ENCODE assay signal across 11 cellular contexts in the genomic region with DNA sequence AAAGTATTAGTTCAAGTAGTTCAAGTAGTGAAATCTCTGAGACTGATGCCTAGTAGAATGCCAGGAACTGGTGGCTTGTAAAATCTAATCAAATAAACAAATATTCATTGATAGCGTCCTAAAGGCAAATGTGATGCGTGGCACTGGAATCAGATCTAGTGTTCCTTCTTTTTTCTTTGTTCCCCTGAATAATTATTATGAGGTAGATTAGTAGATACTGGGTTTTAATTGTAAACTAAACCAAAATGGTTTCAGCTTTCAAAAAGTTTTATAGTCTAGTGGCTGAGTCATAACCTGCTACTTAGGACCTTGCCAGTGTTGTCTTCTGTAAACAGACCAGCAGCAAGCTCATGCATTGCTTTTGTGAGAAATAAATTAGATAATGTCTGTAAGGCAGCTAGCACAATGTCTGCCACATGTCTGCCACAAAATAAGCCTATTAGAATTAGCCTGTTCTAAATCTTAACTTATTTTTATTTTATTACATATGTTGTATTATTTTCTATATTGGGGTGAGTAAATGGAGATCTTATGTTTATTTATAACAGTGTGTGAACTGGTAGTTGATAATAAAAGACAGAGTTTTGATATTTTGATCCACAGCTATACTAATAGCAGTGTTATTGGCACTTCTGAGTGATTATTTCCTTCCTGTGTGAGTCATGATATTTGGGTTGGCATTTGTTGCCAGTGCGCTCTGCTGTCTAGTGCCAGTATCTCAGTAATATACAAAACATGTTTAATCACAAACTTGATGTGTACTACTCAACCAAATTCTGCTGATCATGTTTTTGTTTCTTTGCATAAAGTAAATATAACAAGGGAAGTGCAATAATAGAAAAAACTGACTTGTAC.
DNase-seq lines count a peak whose midpoint lies in the region; ATAC-seq and TF ChIP-seq lines count a peak whose summit lies in the region.
"Had no signal": no experiment of that assay in that cellular context is flagged by ENCODE, and none has a peak within 500 bp of the region (broad histone marks: within the 10 kb centered on the region; RNA-seq: fewer than 3 reads in every experiment).

No MANE protein-coding gene starts in this region.

- H3K27me3 Mint-ChIP-seq in activated T-helper 1 cell treated with anti-CD3 and anti-CD28 coated beads, Interleukin-12 subunit alpha, Interleukin-12 subunit beta, Interleukin-2, Interleukin-4 antibody, amounts not matched to agents 30 ng/mL and 10 ng/mL and 1 ng/mL, durations not matched to agents 14 hours and 24 hours and 36 hours (ENCODE audit: insufficient read depth) = no peaks in the 10 kb centered on the region
- no peaks in the 10 kb centered on the region for H3K27me3 Mint-ChIP-seq in activated T-helper 2 cell treated with anti-CD3 and anti-CD28 coated beads, Interferon-gamma antibody, Interleukin-2, Interleukin-4, amounts not matched to agents 10 μg/mL and 5 μg/mL and 100 μg/mL, durations not matched to agents 14 hours and 24 hours and 36 hours (ENCODE audit: low read depth)
- H3K27me3 Mint-ChIP-seq: activated B cell treated with CpG ODN at 0.5 μM for 24 hours; dendritic cell treated with granulocyte-macrophage colony-stimulating factor and Interleukin-4, amounts not matched to agents 40 ng/mL and 50 ng/mL, for 4 days; stimulated activated naive CD8-positive, alpha-beta T cell treated with anti-CD3 and anti-CD28 coated beads, Interleukin-15, Interleukin-2, amounts not matched to agents 100 ng/mL and 50 ng/mL, for 24 hours had no signal

- no peaks in the 10 kb centered on the region for H3K27me3 ChIP-seq in RWPE2 (ENCODE audit: insufficient read depth, poor library complexity, severe bottlenecking)

- intact Hi-C loops in activated T-helper 1 cell treated with anti-CD3 and anti-CD28 coated beads, Interleukin-12 subunit alpha, Interleukin-12 subunit beta, Interleukin-2, Interleukin-4 antibody, amounts not matched to agents 30 ng/mL and 10 ng/mL and 1 ng/mL, durations not matched to agents 14 hours and 24 hours and 36 hours (cut with micrococcal nuclease) = no loop called here
- intact Hi-C loops in activated T-helper 2 cell treated with anti-CD3 and anti-CD28 coated beads, Interferon-gamma antibody, Interleukin-2, Interleukin-4, amounts not matched to agents 10 μg/mL and 5 μg/mL and 100 μg/mL, durations not matched to agents 14 hours and 24 hours and 36 hours (cut with micrococcal nuclease) = no loop called here

- ATAC-seq in RWPE2 (ENCODE audit: low read depth) = peak; percentile 88

- H3K4me1 Mint-ChIP-seq in activated T-helper 1 cell treated with anti-CD3 and anti-CD28 coated beads, Interleukin-12 subunit alpha, Interleukin-12 subunit beta, Interleukin-2, Interleukin-4 antibody, amounts not matched to agents 30 ng/mL and 10 ng/mL and 1 ng/mL, durations not matched to agents 14 hours and 24 hours and 36 hours (ENCODE audit: low read depth) = no peaks in the 10 kb centered on the region
- peaks cover 6% of the 10 kb centered on the region for H3K4me1 Mint-ChIP-seq in activated T-helper 2 cell treated with anti-CD3 and anti-CD28 coated beads, Interferon-gamma antibody, Interleukin-2, Interleukin-4, amounts not matched to agents 10 μg/mL and 5 μg/mL and 100 μg/mL, durations not matched to agents 14 hours and 24 hours and 36 hours (ENCODE audit: low read depth)

- peak overlapping the region; percentile 69 for H3K27ac ChIP-seq in RWPE2 (ENCODE audit: poor library complexity, severe bottlenecking)

- H3K4me3 Mint-ChIP-seq in activated T-helper 1 cell treated with anti-CD3 and anti-CD28 coated beads, Interleukin-12 subunit alpha, Interleukin-12 subunit beta, Interleukin-2, Interleukin-4 antibody, amounts not matched to agents 30 ng/mL and 10 ng/mL and 1 ng/mL, durations not matched to agents 14 hours and 24 hours and 36 hours = no peak overlapping the region
- H3K4me3 Mint-ChIP-seq in activated T-helper 2 cell treated with anti-CD3 and anti-CD28 coated beads, Interferon-gamma antibody, Interleukin-2, Interleukin-4, amounts not matched to agents 10 μg/mL and 5 μg/mL and 100 μg/mL, durations not matched to agents 14 hours and 24 hours and 36 hours (ENCODE audit: low read depth) = no peak overlapping the region
- H3K4me3 Mint-ChIP-seq: activated B cell treated with CpG ODN at 0.5 μM for 24 hours; dendritic cell treated with granulocyte-macrophage colony-stimulating factor and Interleukin-4, amounts not matched to agents 40 ng/mL and 50 ng/mL, for 4 days; stimulated activated naive CD8-positive, alpha-beta T cell treated with anti-CD3 and anti-CD28 coated beads, Interleukin-15, Interleukin-2, amounts not matched to agents 100 ng/mL and 50 ng/mL, for 24 hours had no signal

- H3K4me1 ChIP-seq in RWPE2 (ENCODE audit: insufficient read depth, poor library complexity, severe bottlenecking) = peaks cover 35% of the 10 kb centered on the region

- DNase-seq in A172 (ENCODE audit: low spot score) = peak; percentile 44
- peak; percentile 73 for DNase-seq in HCEC 1CT
- DNase-seq in RWPE2 (ENCODE audit: low spot score) = no peak
- DNase-seq in glomerular visceral epithelial cell (ENCODE audit: extremely low spot score) = peak; percentile 6
- no peak for DNase-seq in activated T-helper 1 cell treated with anti-CD3 and anti-CD28 coated beads, Interleukin-12 subunit alpha, Interleukin-12 subunit beta, Interleukin-2, Interleukin-4 antibody, amounts not matched to agents 30 ng/mL and 10 ng/mL and 1 ng/mL, durations not matched to agents 14 hours and 24 hours and 36 hours (ENCODE audit: low spot score)
- DNase-seq in stimulated activated CD4-positive, alpha-beta T cell treated with anti-CD3 and anti-CD28 coated beads, Interleukin-2, amount 100 ng/mL, for 24 hours = no peak
- DNase-seq in activated T-helper 2 cell treated with anti-CD3 and anti-CD28 coated beads, Interferon-gamma antibody, Interleukin-2, Interleukin-4, amounts not matched to agents 10 μg/mL and 5 μg/mL and 100 μg/mL, durations not matched to agents 14 hours and 24 hours and 36 hours (ENCODE audit: low spot score) = no peak
- DNase-seq in T-helper 1 cell = no peak
- DNase-seq: activated B cell treated with CpG ODN at 0.5 μM for 24 hours had no signal

- no peak for TF ChIP-seq CTCF in RWPE2 (IDR thresholded peaks at IDR 0.05; ENCODE audit: poor library complexity, severe bottlenecking)

- H3K9me3 Mint-ChIP-seq in activated T-helper 1 cell treated with anti-CD3 and anti-CD28 coated beads, Interleukin-12 subunit alpha, Interleukin-12 subunit beta, Interleukin-2, Interleukin-4 antibody, amounts not matched to agents 30 ng/mL and 10 ng/mL and 1 ng/mL, durations not matched to agents 14 hours and 24 hours and 36 hours = peaks cover 15% of the 10 kb centered on the region
- H3K9me3 Mint-ChIP-seq in activated T-helper 2 cell treated with anti-CD3 and anti-CD28 coated beads, Interferon-gamma antibody, Interleukin-2, Interleukin-4, amounts not matched to agents 10 μg/mL and 5 μg/mL and 100 μg/mL, durations not matched to agents 14 hours and 24 hours and 36 hours = peaks cover 14% of the 10 kb centered on the region

- H3K27ac Mint-ChIP-seq in activated T-helper 1 cell treated with anti-CD3 and anti-CD28 coated beads, Interleukin-12 subunit alpha, Interleukin-12 subunit beta, Interleukin-2, Interleukin-4 antibody, amounts not matched to agents 30 ng/mL and 10 ng/mL and 1 ng/mL, durations not matched to agents 14 hours and 24 hours and 36 hours = no peak overlapping the region
- no peak overlapping the region for H3K27ac Mint-ChIP-seq in activated T-helper 2 cell treated with anti-CD3 and anti-CD28 coated beads, Interferon-gamma antibody, Interleukin-2, Interleukin-4, amounts not matched to agents 10 μg/mL and 5 μg/mL and 100 μg/mL, durations not matched to agents 14 hours and 24 hours and 36 hours
- H3K27ac Mint-ChIP-seq: activated B cell treated with CpG ODN at 0.5 μM for 24 hours; dendritic cell treated with granulocyte-macrophage colony-stimulating factor and Interleukin-4, amounts not matched to agents 40 ng/mL and 50 ng/mL, for 4 days; stimulated activated naive CD8-positive, alpha-beta T cell treated with anti-CD3 and anti-CD28 coated beads, Interleukin-15, Interleukin-2, amounts not matched to agents 100 ng/mL and 50 ng/mL, for 24 hours had no signal

- H3K36me3 Mint-ChIP-seq in activated T-helper 1 cell treated with anti-CD3 and anti-CD28 coated beads, Interleukin-12 subunit alpha, Interleukin-12 subunit beta, Interleukin-2, Interleukin-4 antibody, amounts not matched to agents 30 ng/mL and 10 ng/mL and 1 ng/mL, durations not matched to agents 14 hours and 24 hours and 36 hours (ENCODE audit: low read depth) = peaks cover 6% of the 10 kb centered on the region
- peaks cover 14% of the 10 kb centered on the region for H3K36me3 Mint-ChIP-seq in activated T-helper 2 cell treated with anti-CD3 and anti-CD28 coated beads, Interferon-gamma antibody, Interleukin-2, Interleukin-4, amounts not matched to agents 10 μg/mL and 5 μg/mL and 100 μg/mL, durations not matched to agents 14 hours and 24 hours and 36 hours (ENCODE audit: low read depth)

- no peaks in the 10 kb centered on the region for H3K36me3 ChIP-seq in RWPE2 (ENCODE audit: low read depth)

- H3K4me3 ChIP-seq in RWPE2 (ENCODE audit: severe bottlenecking) = no peak overlapping the region

- no peaks in the 10 kb centered on the region for H3K9me3 ChIP-seq in RWPE2 (ENCODE audit: severe bottlenecking)

Comparison
In these comparisons a context has a peak if more than half of its experiments do, and no peak if none do; other contexts are left out.
1. DNase-seq: peak in A172 (single experiment), HCEC 1CT (single experiment) and glomerular visceral epithelial cell (single experiment); none in RWPE2 (single experiment), activated T-helper 1 cell treated with anti-CD3 and anti-CD28 coated beads, Interleukin-12 subunit alpha, Interleukin-12 subunit beta, Interleukin-2, Interleukin-4 antibody, amounts not matched to agents 30 ng/mL and 10 ng/mL and 1 ng/mL, durations not matched to agents 14 hours and 24 hours and 36 hours (single experiment), stimulated activated CD4-positive, alpha-beta T cell treated with anti-CD3 and anti-CD28 coated beads, Interleukin-2, amount 100 ng/mL, for 24 hours (0 of 2), activated T-helper 2 cell treated with anti-CD3 and anti-CD28 coated beads, Interferon-gamma antibody, Interleukin-2, Interleukin-4, amounts not matched to agents 10 μg/mL and 5 μg/mL and 100 μg/mL, durations not matched to agents 14 hours and 24 hours and 36 hours (single experiment) and T-helper 1 cell (0 of 5).